In genomic region chrY:7097021-7097420, GRCh38 we compare ENCODE assay signal across 20 cellular contexts.
DNase-seq lines count a peak whose midpoint lies in the region; ATAC-seq, FAIRE-seq and TF ChIP-seq lines count a peak whose summit lies in the region.
"Had no signal": no experiment of that assay in that cellular context is flagged by ENCODE, and none has a peak within 500 bp of the region (broad histone marks: within the 10 kb centered on the region; RNA-seq: fewer than 3 reads in every experiment).

No MANE protein-coding gene starts in this region.

- FAIRE-seq in small intestine (lab: Jason Lieb, UNC), result no peak
- FAIRE-seq: GM12891, GM18507, H54 had no signal

- TF ChIP-seq CTCF in foreskin keratinocyte (conservative IDR thresholded peaks at IDR 0.05) (no peak), colonic mucosa (IDR thresholded peaks at IDR 0.05) (no peak)

- H3K36me3 ChIP-seq in colonic mucosa, result no peaks in the 10 kb centered on the region
- no peaks in the 10 kb centered on the region for H3K36me3 ChIP-seq in small intestine (ENCODE audit: control insufficient read depth in 2 of 2, insufficient read depth in 2 of 2, low read length in 2 of 2)
- H3K36me3 ChIP-seq: HAP-1 had no signal

- no peaks in the 10 kb centered on the region for H3K27me3 ChIP-seq in foreskin keratinocyte
- H3K27me3 ChIP-seq in colonic mucosa, result no peaks in the 10 kb centered on the region
- no peaks in the 10 kb centered on the region for H3K27me3 ChIP-seq in small intestine (ENCODE audit: control insufficient read depth in 2 of 2, insufficient read depth in 2 of 2, low read length in 2 of 2)

- H3K9me3 ChIP-seq in colonic mucosa, result no peaks in the 10 kb centered on the region
- no peaks in the 10 kb centered on the region for H3K9me3 ChIP-seq in small intestine (ENCODE audit: control insufficient read depth, low read depth)
- H3K9me3 ChIP-seq: HAP-1 had no signal

- DNase-seq in stimulated activated CD4-positive, alpha-beta T cell treated with anti-CD3 and anti-CD28 coated beads, Interleukin-1b, Interleukin-23, amount 100 ng/mL, for 48 hours, result peak; percentile 5
- DNase-seq in stimulated activated CD4-positive, alpha-beta T cell treated with anti-CD3 and anti-CD28 coated beads, Interleukin-2, amount 100 ng/mL, for 24 hours, result no peak
- DNase-seq in foreskin keratinocyte (no peak), colonic mucosa (no peak), cardiac septum (ENCODE audit: low spot score) (no peak), small intestine (no peak)
- DNase-seq: C1 segment of cervical spinal cord; Calu3; CD4-positive, alpha-beta memory T cell; COR-L47; DMS53; DMS79 treated with DMSO at 0.1 percent for 48 hours; GF-D8; GOT3; HFFc6 had no signal

- H3K4me3 Mint-ChIP-seq in activated T-helper 17 cell treated with anti-CD3 and anti-CD28 coated beads, Interleukin-2, amount 50 U/mL, for 72 hours, result no peak overlapping the region
- H3K4me3 Mint-ChIP-seq: CD4-positive, alpha-beta memory T cell; HFFc6 had no signal

- H3K36me3 Mint-ChIP-seq in activated T-helper 17 cell treated with anti-CD3 and anti-CD28 coated beads, Interleukin-2, amount 50 U/mL, for 72 hours (ENCODE audit: low read depth), result no peaks in the 10 kb centered on the region
- H3K36me3 Mint-ChIP-seq: CD4-positive, alpha-beta memory T cell had no signal

- H3K4me1 Mint-ChIP-seq in activated T-helper 17 cell treated with anti-CD3 and anti-CD28 coated beads, Interleukin-2, amount 50 U/mL, for 72 hours, result no peaks in the 10 kb centered on the region

- H3K9me3 Mint-ChIP-seq in activated T-helper 17 cell treated with anti-CD3 and anti-CD28 coated beads, Interleukin-2, amount 50 U/mL, for 72 hours, result no peaks in the 10 kb centered on the region
- H3K9me3 Mint-ChIP-seq: CD4-positive, alpha-beta memory T cell; HFFc6 had no signal

- H3K9ac ChIP-seq in colonic mucosa (ENCODE audit: low read depth in 2 of 2, low read length in 2 of 2), result no peak overlapping the region

- H3K27me3 Mint-ChIP-seq in activated T-helper 17 cell treated with anti-CD3 and anti-CD28 coated beads, Interleukin-2, amount 50 U/mL, for 72 hours, result no peaks in the 10 kb centered on the region
- H3K27me3 Mint-ChIP-seq: CD4-positive, alpha-beta memory T cell had no signal

- WGBS in small intestine, 3 donors, result 75 to 77% methylated on average over 3 of the region's 3 CpGs; no CpG with 5 or more reads in 1 of the 3 donors

- H3K27ac Mint-ChIP-seq in activated T-helper 17 cell treated with anti-CD3 and anti-CD28 coated beads, Interleukin-2, amount 50 U/mL, for 72 hours, result no peak overlapping the region
- H3K27ac Mint-ChIP-seq: CD4-positive, alpha-beta memory T cell; HFFc6 had no signal

- H3K4me1 ChIP-seq in foreskin keratinocyte (no peaks in the 10 kb centered on the region), colonic mucosa (no peaks in the 10 kb centered on the region), small intestine (ENCODE audit: control insufficient read depth in 2 of 2, insufficient read depth in 1 of 2, low read depth in 1 of 2, low read length in 1 of 2) (no peaks in the 10 kb centered on the region)
- H3K4me1 ChIP-seq: HAP-1 had no signal

- intact Hi-C loops in colonic mucosa (cut with DNase I) (no loop called here), cardiac septum (cut with DNase I) (no loop called here)

- H3K4me3 ChIP-seq in colonic mucosa, result no peak overlapping the region
- no peak overlapping the region for H3K4me3 ChIP-seq in small intestine (ENCODE audit: low read depth in 1 of 2, low read length in 2 of 2)
- H3K4me3 ChIP-seq: HAP-1 had no signal

- peak; percentile 76 for ATAC-seq in activated T-helper 17 cell treated with anti-CD3 and anti-CD28 coated beads, Interleukin-2, amount 50 U/mL, for 72 hours (replicated peaks)
- peak; percentile 40 for ATAC-seq in foreskin keratinocyte

- H3K27ac ChIP-seq in foreskin keratinocyte, result no peak overlapping the region
- H3K27ac ChIP-seq in colonic mucosa, result no peak overlapping the region
- no peak overlapping the region for H3K27ac ChIP-seq in small intestine (ENCODE audit: low read depth in 1 of 2, low read length in 1 of 2)
